20 cellular contexts compared by ENCODE assay signal in genomic region chr10:31778627-31779026, GRCh38.
"Had no signal": no experiment of that assay in that cellular context is flagged by ENCODE, and none has a peak within 500 bp of the region (broad histone marks: within the 10 kb centered on the region; RNA-seq: fewer than 3 reads in every experiment).

No MANE protein-coding gene starts in this region.

- H3K36me3 Mint-ChIP-seq: immature natural killer cell, naive B cell had no signal

- H3K27me3 ChIP-seq: gastroesophageal sphincter, stomach, transverse colon had no signal

- H3K27me3 Mint-ChIP-seq: naive B cell had no signal

- ATAC-seq: esophagus mucosa, gastroesophageal sphincter, left cardiac atrium, sciatic nerve had no signal

- H3K27ac ChIP-seq: gastroesophageal sphincter, left ventricle myocardium inferior, skin epidermis, stomach, thoracic aorta, transverse colon had no signal

- H3K4me1 ChIP-seq: gastroesophageal sphincter, stomach, transverse colon had no signal

- H3K27ac Mint-ChIP-seq: immature natural killer cell, nephron had no signal

- H3K4me3 ChIP-seq: gastroesophageal sphincter, left ventricle myocardium inferior, lung, skin epidermis, stomach, thoracic aorta, transverse colon had no signal

- DNase-seq: effector memory CD4-positive, alpha-beta T cell; glutamatergic neuron; immature natural killer cell; left cardiac atrium; left ventricle myocardium inferior; mesenchymal stem cell; naive B cell; occipital lobe; stimulated activated CD4-positive, alpha-beta T cell treated with anti-CD3 and anti-CD28 coated beads, Interleukin-2, amount 100 ng/mL, for 24 hours; stimulated activated naive CD4-positive, alpha-beta T cell; stomach; substantia nigra; transverse colon had no signal

- H3K9me3 ChIP-seq: gastroesophageal sphincter, left ventricle myocardium inferior, thoracic aorta, transverse colon had no signal

- H3K4me3 Mint-ChIP-seq: immature natural killer cell, naive B cell, nephron had no signal

- H3K36me3 ChIP-seq: gastroesophageal sphincter, left ventricle myocardium inferior, stomach, thoracic aorta, transverse colon had no signal

- H3K9me3 Mint-ChIP-seq: immature natural killer cell had no signal

- H3K4me1 Mint-ChIP-seq: immature natural killer cell, naive B cell had no signal
